1 cellular context compared by ENCODE assay signal in genomic region chrX:42807393-42807792, GRCh38.
TF ChIP-seq lines count a peak whose summit lies in the region.

No MANE protein-coding gene starts in this region.

TF ChIP-seq in H1, 55 proteins besides CTCF, POLR2A, EP300 and RAD21 (continued from another document):
- TF ChIP-seq E2F6 (IDR thresholded peaks at IDR 0.05) (no peak), EZH2 (IDR thresholded peaks at IDR 0.05; ENCODE audit: low read depth, low read length, severe bottlenecking) (no peak), RNF2 (IDR thresholded peaks at IDR 0.05; ENCODE audit: borderline replicate concordance, low read depth, low read length, missing control alignments, poor library complexity, severe bottlenecking) (no peak), NRF1 (IDR thresholded peaks at IDR 0.05; ENCODE audit: low read depth, low read length) (no peak), NANOG (IDR thresholded peaks at IDR 0.05; ENCODE audit: insufficient read depth, low read depth, low read length, poor library complexity, severe bottlenecking) (no peak), RFX5 (IDR thresholded peaks at IDR 0.05; ENCODE audit: borderline replicate concordance, low read depth, low read length) (no peak), POLR2AphosphoS5 (IDR thresholded peaks at IDR 0.05; ENCODE audit: low read depth, low read length) (no peak), BACH1 (IDR thresholded peaks at IDR 0.05; ENCODE audit: low read length) (no peak), KDM1A (IDR thresholded peaks at IDR 0.05; ENCODE audit: borderline replicate concordance, low read length) (no peak), TEAD4 (IDR thresholded peaks at IDR 0.05; ENCODE audit: low read depth, low read length) (no peak), POU5F1 (IDR thresholded peaks at IDR 0.05; ENCODE audit: low read depth, low read length) (no peak), CBX5 (IDR thresholded peaks at IDR 0.05; ENCODE audit: low read depth, low read length) (no peak), SRF (IDR thresholded peaks at IDR 0.05; ENCODE audit: low read depth, low read length) (no peak)
- TF ChIP-seq, protein P1, sequence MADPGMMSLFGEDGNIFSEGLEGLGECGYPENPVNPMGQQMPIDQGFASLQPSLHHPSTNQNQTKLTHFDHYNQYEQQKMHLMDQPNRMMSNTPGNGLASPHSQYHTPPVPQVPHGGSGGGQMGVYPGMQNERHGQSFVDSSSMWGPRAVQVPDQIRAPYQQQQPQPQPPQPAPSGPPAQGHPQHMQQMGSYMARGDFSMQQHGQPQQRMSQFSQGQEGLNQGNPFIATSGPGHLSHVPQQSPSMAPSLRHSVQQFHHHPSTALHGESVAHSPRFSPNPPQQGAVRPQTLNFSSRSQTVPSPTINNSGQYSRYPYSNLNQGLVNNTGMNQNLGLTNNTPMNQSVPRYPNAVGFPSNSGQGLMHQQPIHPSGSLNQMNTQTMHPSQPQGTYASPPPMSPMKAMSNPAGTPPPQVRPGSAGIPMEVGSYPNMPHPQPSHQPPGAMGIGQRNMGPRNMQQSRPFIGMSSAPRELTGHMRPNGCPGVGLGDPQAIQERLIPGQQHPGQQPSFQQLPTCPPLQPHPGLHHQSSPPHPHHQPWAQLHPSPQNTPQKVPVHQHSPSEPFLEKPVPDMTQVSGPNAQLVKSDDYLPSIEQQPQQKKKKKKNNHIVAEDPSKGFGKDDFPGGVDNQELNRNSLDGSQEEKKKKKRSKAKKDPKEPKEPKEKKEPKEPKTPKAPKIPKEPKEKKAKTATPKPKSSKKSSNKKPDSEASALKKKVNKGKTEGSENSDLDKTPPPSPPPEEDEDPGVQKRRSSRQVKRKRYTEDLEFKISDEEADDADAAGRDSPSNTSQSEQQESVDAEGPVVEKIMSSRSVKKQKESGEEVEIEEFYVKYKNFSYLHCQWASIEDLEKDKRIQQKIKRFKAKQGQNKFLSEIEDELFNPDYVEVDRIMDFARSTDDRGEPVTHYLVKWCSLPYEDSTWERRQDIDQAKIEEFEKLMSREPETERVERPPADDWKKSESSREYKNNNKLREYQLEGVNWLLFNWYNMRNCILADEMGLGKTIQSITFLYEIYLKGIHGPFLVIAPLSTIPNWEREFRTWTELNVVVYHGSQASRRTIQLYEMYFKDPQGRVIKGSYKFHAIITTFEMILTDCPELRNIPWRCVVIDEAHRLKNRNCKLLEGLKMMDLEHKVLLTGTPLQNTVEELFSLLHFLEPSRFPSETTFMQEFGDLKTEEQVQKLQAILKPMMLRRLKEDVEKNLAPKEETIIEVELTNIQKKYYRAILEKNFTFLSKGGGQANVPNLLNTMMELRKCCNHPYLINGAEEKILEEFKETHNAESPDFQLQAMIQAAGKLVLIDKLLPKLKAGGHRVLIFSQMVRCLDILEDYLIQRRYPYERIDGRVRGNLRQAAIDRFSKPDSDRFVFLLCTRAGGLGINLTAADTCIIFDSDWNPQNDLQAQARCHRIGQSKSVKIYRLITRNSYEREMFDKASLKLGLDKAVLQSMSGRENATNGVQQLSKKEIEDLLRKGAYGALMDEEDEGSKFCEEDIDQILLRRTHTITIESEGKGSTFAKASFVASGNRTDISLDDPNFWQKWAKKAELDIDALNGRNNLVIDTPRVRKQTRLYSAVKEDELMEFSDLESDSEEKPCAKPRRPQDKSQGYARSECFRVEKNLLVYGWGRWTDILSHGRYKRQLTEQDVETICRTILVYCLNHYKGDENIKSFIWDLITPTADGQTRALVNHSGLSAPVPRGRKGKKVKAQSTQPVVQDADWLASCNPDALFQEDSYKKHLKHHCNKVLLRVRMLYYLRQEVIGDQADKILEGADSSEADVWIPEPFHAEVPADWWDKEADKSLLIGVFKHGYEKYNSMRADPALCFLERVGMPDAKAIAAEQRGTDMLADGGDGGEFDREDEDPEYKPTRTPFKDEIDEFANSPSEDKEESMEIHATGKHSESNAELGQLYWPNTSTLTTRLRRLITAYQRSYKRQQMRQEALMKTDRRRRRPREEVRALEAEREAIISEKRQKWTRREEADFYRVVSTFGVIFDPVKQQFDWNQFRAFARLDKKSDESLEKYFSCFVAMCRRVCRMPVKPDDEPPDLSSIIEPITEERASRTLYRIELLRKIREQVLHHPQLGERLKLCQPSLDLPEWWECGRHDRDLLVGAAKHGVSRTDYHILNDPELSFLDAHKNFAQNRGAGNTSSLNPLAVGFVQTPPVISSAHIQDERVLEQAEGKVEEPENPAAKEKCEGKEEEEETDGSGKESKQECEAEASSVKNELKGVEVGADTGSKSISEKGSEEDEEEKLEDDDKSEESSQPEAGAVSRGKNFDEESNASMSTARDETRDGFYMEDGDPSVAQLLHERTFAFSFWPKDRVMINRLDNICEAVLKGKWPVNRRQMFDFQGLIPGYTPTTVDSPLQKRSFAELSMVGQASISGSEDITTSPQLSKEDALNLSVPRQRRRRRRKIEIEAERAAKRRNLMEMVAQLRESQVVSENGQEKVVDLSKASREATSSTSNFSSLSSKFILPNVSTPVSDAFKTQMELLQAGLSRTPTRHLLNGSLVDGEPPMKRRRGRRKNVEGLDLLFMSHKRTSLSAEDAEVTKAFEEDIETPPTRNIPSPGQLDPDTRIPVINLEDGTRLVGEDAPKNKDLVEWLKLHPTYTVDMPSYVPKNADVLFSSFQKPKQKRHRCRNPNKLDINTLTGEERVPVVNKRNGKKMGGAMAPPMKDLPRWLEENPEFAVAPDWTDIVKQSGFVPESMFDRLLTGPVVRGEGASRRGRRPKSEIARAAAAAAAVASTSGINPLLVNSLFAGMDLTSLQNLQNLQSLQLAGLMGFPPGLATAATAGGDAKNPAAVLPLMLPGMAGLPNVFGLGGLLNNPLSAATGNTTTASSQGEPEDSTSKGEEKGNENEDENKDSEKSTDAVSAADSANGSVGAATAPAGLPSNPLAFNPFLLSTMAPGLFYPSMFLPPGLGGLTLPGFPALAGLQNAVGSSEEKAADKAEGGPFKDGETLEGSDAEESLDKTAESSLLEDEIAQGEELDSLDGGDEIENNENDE (IDR thresholded peaks at IDR 0.05; ENCODE audit: insufficient replicate concordance, low read length), result no peak
- TF ChIP-seq, protein P2, sequence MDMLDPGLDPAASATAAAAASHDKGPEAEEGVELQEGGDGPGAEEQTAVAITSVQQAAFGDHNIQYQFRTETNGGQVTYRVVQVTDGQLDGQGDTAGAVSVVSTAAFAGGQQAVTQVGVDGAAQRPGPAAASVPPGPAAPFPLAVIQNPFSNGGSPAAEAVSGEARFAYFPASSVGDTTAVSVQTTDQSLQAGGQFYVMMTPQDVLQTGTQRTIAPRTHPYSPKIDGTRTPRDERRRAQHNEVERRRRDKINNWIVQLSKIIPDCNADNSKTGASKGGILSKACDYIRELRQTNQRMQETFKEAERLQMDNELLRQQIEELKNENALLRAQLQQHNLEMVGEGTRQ (IDR thresholded peaks at IDR 0.05; ENCODE audit: low read length), result no peak
